8 cellular contexts compared by ENCODE assay signal in the genomic region with DNA sequence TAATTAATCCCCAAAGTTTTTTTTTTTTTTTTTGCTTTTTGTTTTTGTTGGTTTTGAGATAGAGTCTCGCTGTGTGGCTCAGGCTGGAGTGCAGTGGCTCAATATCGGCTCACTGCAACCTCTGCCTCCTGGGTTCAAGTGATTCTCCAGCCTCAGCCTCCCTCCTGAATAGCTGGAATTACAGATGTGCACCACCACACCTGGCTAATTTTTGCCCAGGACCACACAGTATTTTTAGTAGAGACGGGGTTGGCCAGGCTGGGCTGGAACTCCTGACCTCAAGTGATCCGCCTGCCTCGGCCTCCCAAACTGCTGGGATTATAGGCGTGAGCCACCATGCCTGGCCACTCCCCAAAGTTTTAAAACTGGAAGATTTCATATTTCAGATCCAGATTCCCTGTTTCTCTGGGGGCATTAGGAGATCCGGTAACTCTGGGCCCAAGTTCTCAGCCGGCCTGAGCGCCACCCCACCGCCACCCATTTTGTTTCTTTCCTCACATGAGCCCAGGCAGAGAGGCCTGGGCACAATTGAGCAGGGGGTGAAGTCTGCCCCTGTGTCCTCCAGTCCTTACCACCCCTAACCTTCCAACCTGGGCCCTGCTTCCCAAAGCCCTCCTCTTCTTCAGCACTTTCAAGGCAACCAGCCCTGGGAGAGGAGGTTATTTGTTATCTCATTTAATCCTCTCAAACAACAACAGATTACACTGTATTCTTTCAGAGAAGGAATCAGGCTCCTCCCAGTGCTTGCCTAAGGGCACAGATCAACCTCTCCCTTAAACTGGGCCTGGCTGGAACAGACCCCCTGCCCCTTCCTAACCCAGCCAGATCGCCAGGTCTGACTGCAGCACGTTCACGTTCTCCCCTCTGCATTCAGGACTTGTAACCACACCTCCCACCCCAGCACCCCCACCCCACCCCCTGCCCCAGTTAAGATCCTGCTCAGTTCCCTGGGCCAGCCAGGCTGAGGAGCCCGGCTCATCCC. TPM values are rescaled to one million over a fixed set of nuclear protein-coding genes. Genes with fewer than 3 reads are reported as not detected.
DNase-seq lines count a peak whose midpoint lies in the region; ATAC-seq and TF ChIP-seq lines count a peak whose summit lies in the region.

No MANE protein-coding gene starts in this region.

- peaks cover 13 to 22% (median 18%) of the 10 kb centered on the region in 3 donors for H3K27me3 Mint-ChIP-seq in CD14-positive monocyte (ENCODE audit: low read depth in 3 of 3)

- peak overlapping the region; percentile 82 for H2BK12ac ChIP-seq in trophoblast cell (ENCODE audit: low read length)

- H3K14ac ChIP-seq in trophoblast cell (ENCODE audit: low read length): peak overlapping the region; percentile 88

- POLR2A ChIA-PET in PC-3 (lab: Charles Lee; ENCODE audit: unreplicated experiment): interaction anchor here (0.6 to 1.2 kb wide), 2 partner anchors 36 to 267 kb away, joined by 4 read pairs; no protein-coding TSS in a partner anchor

- peaks cover 11% of the 10 kb centered on the region for H4K20me1 ChIP-seq in PC-3 (ENCODE audit: low read length)

- H3K36me3 Mint-ChIP-seq in CD14-positive monocyte: no peaks in the 10 kb centered on the region

- intact Hi-C loops in CD14-positive monocyte (cut with micrococcal nuclease) (loop anchor here in 1 of 2 donors (5.0 kb wide), 1 partner anchor 33 kb away; no protein-coding TSS in a partner anchor), PC-3 (cut with micrococcal nuclease) (loop anchor here (2.0 to 5.0 kb wide), 2 partner anchors 20 to 82 kb away; no protein-coding TSS in a partner anchor)

- H3K27ac Mint-ChIP-seq in CD14-positive monocyte: peak overlapping the region in 5 of 7 donors; percentile 22 to 87 (median 73)

- H3K36me3 ChIP-seq in PC-3 (ENCODE audit: low read depth, low read length) (no peaks in the 10 kb centered on the region), trophoblast cell (ENCODE audit: control insufficient read depth in 1 of 2, insufficient read depth in 2 of 2, low read length in 2 of 2) (peaks cover 1 to 4% of the 10 kb centered on the region in 2 experiments)

- H3K4me2 ChIP-seq in PC-3 (ENCODE audit: low read length) (peak overlapping the region; percentile 97), trophoblast cell (ENCODE audit: low read length) (no peak overlapping the region)

- peak overlapping the region; percentile 69 for H4K8ac ChIP-seq in trophoblast cell (ENCODE audit: low read depth, low read length)

- H3K4me1 Mint-ChIP-seq in CD14-positive monocyte: peaks cover 41% of the 10 kb centered on the region

- BruUV-seq in PC-3 (replicated peaks; lab: Mats Ljungman, UMichigan): TSS peak; percentile 47

- H3K4me3 ChIP-seq in PC-3 (ENCODE audit: low read length) (no peak overlapping the region), trophoblast cell (ENCODE audit: low read depth, low read length) (no peak overlapping the region)

- peaks cover 27% of the 10 kb centered on the region for H3K4me1 ChIP-seq in PC-3 (ENCODE audit: insufficient read depth, low read length)
- H3K4me1 ChIP-seq in trophoblast cell (ENCODE audit: control insufficient read depth in 1 of 2, insufficient read depth in 2 of 2, low read length in 2 of 2): peaks cover 29 to 39% of the 10 kb centered on the region in 2 experiments

- H3K9me2 ChIP-seq in PC-3 (replicated peaks; ENCODE audit: low read length): no peaks in the 10 kb centered on the region

- peak overlapping the region; percentile 74 for H4K91ac ChIP-seq in trophoblast cell (ENCODE audit: low read depth, low read length)

- no peak overlapping the region for H3K23ac ChIP-seq in trophoblast cell (ENCODE audit: low read length)

- no CpG with 5 or more reads among the region's 14 CpGs for WGBS in trophoblast cell (ENCODE audit: extremely low coverage, insufficient coverage, insufficient read length)

- no peak for TF ChIP-seq POLR2A in GM18505 (IDR thresholded peaks at IDR 0.05; ENCODE audit: borderline replicate concordance, extremely low read depth, insufficient read depth, insufficient read length)

- H4K12ac ChIP-seq in trophoblast cell (ENCODE audit: low read depth, low read length): no peak overlapping the region

- peak overlapping the region; percentile 99 for H3K27ac ChIP-seq in PC-3 (ENCODE audit: low read length)
- peak overlapping the region; percentile 99 for H3K27ac ChIP-seq in epithelial cell of prostate
- H3K27ac ChIP-seq in trophoblast cell (ENCODE audit: low read depth, low read length): peak overlapping the region; percentile 83

- H2BK5ac ChIP-seq in trophoblast cell (ENCODE audit: low read depth, low read length, poor library complexity): peak overlapping the region; percentile 77

- TF ChIP-seq CTCF in CD14-positive monocyte (IDR thresholded peaks at IDR 0.05) (no peak), PC-3 (conservative IDR thresholded peaks at IDR 0.05; ENCODE audit: low read depth, low read length) (no peak)

- no peaks in the 10 kb centered on the region for H3K9me3 ChIP-seq in PC-3 (ENCODE audit: low read length)
- H3K9me3 ChIP-seq in trophoblast cell (ENCODE audit: insufficient read depth, low read depth, low read length): no peaks in the 10 kb centered on the region

- peaks cover 31% of the 10 kb centered on the region for H3K79me1 ChIP-seq in trophoblast cell (ENCODE audit: low read length)

- peak overlapping the region; percentile 52 for H2AK5ac ChIP-seq in trophoblast cell (ENCODE audit: low read length)

- H3K79me2 ChIP-seq in PC-3 (ENCODE audit: low read length) (peaks cover 36% of the 10 kb centered on the region), trophoblast cell (ENCODE audit: control insufficient read depth, insufficient read depth, low read length, poor library complexity) (peaks cover 34% of the 10 kb centered on the region)

- H3K9ac ChIP-seq in PC-3 (ENCODE audit: low read length) (peak overlapping the region; percentile 92), trophoblast cell (ENCODE audit: low read length) (peak overlapping the region; percentile 15)

- H2BK120ac ChIP-seq in trophoblast cell (ENCODE audit: insufficient read depth, low read length, poor library complexity): peak overlapping the region; percentile 94

- peak overlapping the region; percentile 57 for H3K18ac ChIP-seq in trophoblast cell (ENCODE audit: low read length)

- ATAC-seq in PC-3 (no peak), GM18505 (IDR thresholded peaks at IDR 0.05; ENCODE audit: unreplicated experiment) (no peak), HG02759 (IDR thresholded peaks at IDR 0.05; ENCODE audit: unreplicated experiment) (no peak), HG03439 (IDR thresholded peaks at IDR 0.05; ENCODE audit: unreplicated experiment) (no peak)

- no peaks in the 10 kb centered on the region for H3F3A ChIP-seq in PC-3 (ENCODE audit: low read length, unreplicated experiment)

- no peak overlapping the region for H3K4ac ChIP-seq in trophoblast cell (ENCODE audit: low read depth, low read length)

- peak overlapping the region; percentile 79 to 87 for H3K4me3 Mint-ChIP-seq in CD14-positive monocyte

- peaks cover 0 to 2% (median 0%) of the 10 kb centered on the region in 7 donors for H3K9me3 Mint-ChIP-seq in CD14-positive monocyte

- no peak for DNase-seq in CD14-positive monocyte (ENCODE audit: low spot score)
- no peak for DNase-seq in PC-3
- DNase-seq in epithelial cell of prostate (ENCODE audit: low read depth, low spot score): no peak
- DNase-seq in trophoblast cell: peak in 1 of 2 donors; percentile 14
- DNase-seq in NOMO-1 (lab: John Stamatoyannopoulos, UW; ENCODE audit: unreplicated experiment in 2 of 2): no peak

- no peaks in the 10 kb centered on the region for H3K27me3 ChIP-seq in PC-3 (ENCODE audit: low read length)
- no peaks in the 10 kb centered on the region for H3K27me3 ChIP-seq in trophoblast cell (ENCODE audit: insufficient read depth, low read length)

- CTCF ChIA-PET in PC-3 (lab: Charles Lee): no interaction called here

- no peak overlapping the region for H2AFZ ChIP-seq in PC-3 (ENCODE audit: low read length)
- no peak overlapping the region for H2AFZ ChIP-seq in trophoblast cell (ENCODE audit: insufficient read depth, low read length, poor library complexity)

RNA-seq across cellular contexts. Expression of a gene that starts 1.9 kb away (rescaled TPM):
- polyA plus RNA-seq in CD14-positive monocyte: 1 to 10 TPM; 1.9 to 3.1 TPM
- 147 and 179 TPM in 2 replicates for total RNA-seq in PC-3 (2014; rRNA removed)
- polyA plus RNA-seq in trophoblast cell (2013): 172 and 176 TPM in 2 replicates

RNA-seq across cellular contexts. Expression of a gene that starts 46.3 kb away (rescaled TPM):
- 10 to 100 TPM in 1 of 2 donors, 1 to 10 TPM in 1; 7.4 to 10.6 TPM for polyA plus RNA-seq in CD14-positive monocyte
- total RNA-seq in PC-3 (2014; rRNA removed): 37.5 and 43.8 TPM in 2 replicates
- polyA plus RNA-seq in trophoblast cell (2013): 88.3 and 94.8 TPM in 2 replicates
